23 cellular contexts compared by ENCODE assay signal in genomic region chr7:82429408-82429807, GRCh38. TPM values are rescaled to one million over a fixed set of nuclear protein-coding genes. Genes with fewer than 3 reads are reported as not detected.
DNase-seq lines count a peak whose midpoint lies in the region; ATAC-seq lines count a peak whose summit lies in the region.
"Had no signal": no experiment of that assay in that cellular context is flagged by ENCODE, and none has a peak within 500 bp of the region (broad histone marks: within the 10 kb centered on the region; RNA-seq: fewer than 3 reads in every experiment).

No MANE protein-coding gene starts in this region.

- H3K9ac ChIP-seq in neuronal stem cell (ENCODE audit: low read depth, low read length, poor library complexity): peak overlapping the region; percentile 47
- H3K9ac ChIP-seq: BLaER1, KMS-11 had no signal

- no CpG with 5 or more reads among the region's 5 CpGs for WGBS in neuronal stem cell (ENCODE audit: extremely low coverage in 2 of 2, insufficient read length in 2 of 2, insufficient replicate concordance in 1 of 2), 2 donors

- DNase-seq in DMS 273 (lab: John Stamatoyannopoulos, UW; ENCODE audit: unreplicated experiment) (peak; percentile 63), DMS 273 treated with DMSO at 0.1 percent for 48 hours (lab: John Stamatoyannopoulos, UW) (no peak), H4 (ENCODE audit: low spot score) (peak; percentile 25), SK-N-DZ (ENCODE audit: low spot score) (peak; percentile 38), neuronal stem cell (ENCODE audit: low spot score) (no peak), RKO (ENCODE audit: low spot score) (no peak)
- no peak for DNase-seq in activated effector memory CD4-positive, alpha-beta T cell treated with Interleukin-2 at 50 U/mL for 16 hours
- DNase-seq: ACHN; CD4-positive, alpha-beta T cell; COR-L47; H7; MV-4-11; NCI-H1105 treated with DMSO at 0.1 percent for 48 hours; NCI-H1694 treated with DMSO at 0.1 percent for 48 hours; NCI-H2081 treated with DMSO at 0.1 percent for 48 hours; NCI-H2171 treated with DMSO at 0.1 percent for 48 hours; NCI-H524 treated with DMSO at 0.1 percent for 48 hours; PC-9; SIG-M5 had no signal

- ATAC-seq in HG02852 (IDR thresholded peaks at IDR 0.05; ENCODE audit: unreplicated experiment): no peak

- no peak overlapping the region for H3K27ac ChIP-seq in neuronal stem cell (replicated peaks; ENCODE audit: low read length)
- H3K27ac ChIP-seq: 22Rv1, BLaER1, KMS-11, PC-9 had no signal

- no peaks in the 10 kb centered on the region for H3K9me3 ChIP-seq in neuronal stem cell (replicated peaks in 1 of 2; ENCODE audit: control insufficient read depth in 2 of 2, insufficient read depth in 1 of 2, low read depth in 1 of 2, low read length in 2 of 2)
- H3K9me3 ChIP-seq: BLaER1 had no signal

- no peak overlapping the region for H3K18ac ChIP-seq in neuronal stem cell (ENCODE audit: low read length)

- H3K27me3 ChIP-seq in neuronal stem cell (ENCODE audit: control insufficient read depth in 3 of 3, insufficient read depth in 3 of 3, low read depth in 1 of 3, low read length in 3 of 3): peaks cover 0 to 14% (median 0%) of the 10 kb centered on the region in 3 experiments
- H3K27me3 ChIP-seq: BLaER1 had no signal

- H2BK12ac ChIP-seq in neuronal stem cell (ENCODE audit: low read length): no peak overlapping the region

- no peak overlapping the region for H3K4me2 ChIP-seq in neuronal stem cell (ENCODE audit: insufficient read depth, low read length, poor library complexity, severe bottlenecking)
- H3K4me2 ChIP-seq: BLaER1, KMS-11, PC-9 had no signal

- H3K4me3 ChIP-seq in neuronal stem cell (ENCODE audit: low read length in 2 of 2): no peak overlapping the region
- H3K4me3 ChIP-seq: BLaER1, PC-9 had no signal

- no peaks in the 10 kb centered on the region for H3K36me3 ChIP-seq in neuronal stem cell (replicated peaks in 1 of 2; ENCODE audit: control insufficient read depth in 2 of 2, insufficient read depth in 2 of 2, low read length in 2 of 2)
- H3K36me3 ChIP-seq: BLaER1 had no signal

- H2BK15ac ChIP-seq in neuronal stem cell (ENCODE audit: low read length): no peak overlapping the region

- no peak overlapping the region for H2AK5ac ChIP-seq in neuronal stem cell (ENCODE audit: low read depth, low read length)

- H2AFZ ChIP-seq in neuronal stem cell (ENCODE audit: low read length): no peak overlapping the region
- H2AFZ ChIP-seq: PC-9 had no signal

- H2BK5ac ChIP-seq in neuronal stem cell (ENCODE audit: low read length): no peak overlapping the region

- H2BK120ac ChIP-seq in neuronal stem cell (ENCODE audit: low read depth, low read length): no peak overlapping the region

- no peak overlapping the region for H3K4ac ChIP-seq in neuronal stem cell (ENCODE audit: low read length)

- no peaks in the 10 kb centered on the region for H3K79me1 ChIP-seq in neuronal stem cell (ENCODE audit: low read depth, low read length)

- no peak overlapping the region for H4K91ac ChIP-seq in neuronal stem cell (ENCODE audit: low read depth, low read length, poor library complexity)

- H3K14ac ChIP-seq in neuronal stem cell (ENCODE audit: low read length): no peak overlapping the region

- no peak overlapping the region for H3K23ac ChIP-seq in neuronal stem cell (ENCODE audit: low read depth, low read length, poor library complexity)

- H4K8ac ChIP-seq in neuronal stem cell (ENCODE audit: low read depth, low read length): no peak overlapping the region

- no peaks in the 10 kb centered on the region for H3K4me1 ChIP-seq in neuronal stem cell (ENCODE audit: control insufficient read depth in 2 of 2, insufficient read depth in 1 of 2, low read depth in 1 of 2, low read length in 2 of 2)
- H3K4me1 ChIP-seq: BLaER1 had no signal

RNA-seq across cellular contexts. Expression of gene CACNA2D1, which starts 14.2 kb away (rescaled TPM):
- total RNA-seq in H4 (2014; rRNA removed; shearing (Covaris generic)): 28.0 and 33.2 TPM in 2 replicates
- polyA plus RNA-seq in SK-N-DZ (2014; cell fraction: cytosol; rRNA removed): 10.1 and 12.7 TPM in 2 replicates
- polyA plus RNA-seq in SK-N-DZ (2014; cell fraction: nucleus; rRNA removed): 27.2 and 50.0 TPM in 2 replicates
- polyA plus RNA-seq in neuronal stem cell (2013, experiment 1 of 2): 0.84 TPM
- polyA plus RNA-seq in neuronal stem cell (2013, experiment 2 of 2): 0.58 TPM
- total RNA-seq: CD4-positive, alpha-beta T cell had no signal

Comparison
In these comparisons a context has a peak if more than half of its experiments do, and no peak if none do; other contexts are left out.
1. DNase-seq: peak in DMS 273 (single experiment), H4 (single experiment) and SK-N-DZ (single experiment); none in DMS 273 treated with DMSO at 0.1 percent for 48 hours (single experiment), neuronal stem cell (single experiment), activated effector memory CD4-positive, alpha-beta T cell treated with Interleukin-2 at 50 U/mL for 16 hours (single experiment) and RKO (single experiment).